ENCODE assay signal across 18 cellular contexts in genomic region chr22:41916745-41917358, GRCh38. TPM values are rescaled to one million over a fixed set of nuclear protein-coding genes. Genes with fewer than 3 reads are reported as not detected.
DNase-seq lines count a peak whose midpoint lies in the region; ATAC-seq, FAIRE-seq and TF ChIP-seq lines count a peak whose summit lies in the region.
"Had no signal": no experiment of that assay in that cellular context is flagged by ENCODE, and none has a peak within 500 bp of the region (broad histone marks: within the 10 kb centered on the region; RNA-seq: fewer than 3 reads in every experiment).

No MANE protein-coding gene starts in this region.

- intact Hi-C loops in OCI-LY7 (cut with micrococcal nuclease; ENCODE audit: unreplicated experiment) (loop anchor here (10.0 kb wide), 1 partner anchor 172 kb away; no protein-coding TSS in a partner anchor), endothelial cell of umbilical vein (cut with micrococcal nuclease) (no loop called here)

- H3K9me3 ChIP-seq in OCI-LY7 (ENCODE audit: low read length) (no peaks in the 10 kb centered on the region), endothelial cell of umbilical vein (replicated peaks; ENCODE audit: control insufficient read depth, insufficient read depth, low read length) (no peaks in the 10 kb centered on the region)
- H3K9me3 ChIP-seq: BLaER1, Caco-2, MG63 had no signal

- H3K27ac Mint-ChIP-seq in stimulated activated memory B cell treated with anti-CD40 and anti-IgM and Interleukin-4, amounts not matched to agents 10 μg/mL and 1 μg/mL and 100 μg/mL, for 72 hours: peak overlapping the region; percentile 96

- CTCF ChIA-PET in OCI-LY7 (lab: Charles Lee; ENCODE audit: unreplicated experiment): no interaction called here
- CTCF ChIA-PET in endothelial cell of umbilical vein (lab: Charles Lee): interaction anchor here (0.8 to 2.4 kb wide), 3 partner anchors 9 to 170 kb away, joined by 3 to 14 read pairs (median 4); partner anchors contain the start of gene TNFRSF13C

- DNase-seq in H7 (peak; percentile 53), OCI-LY7 (ENCODE audit: low spot score) (no peak), endothelial cell of umbilical vein (ENCODE audit: low read depth, low spot score) (no peak), RPMI8226 (no peak)
- DNase-seq: Caco-2; CD4-positive, alpha-beta memory T cell; DMS 273 treated with DMSO at 0.1 percent for 48 hours; MG63; NCI-H1694 treated with DMSO at 0.1 percent for 48 hours; NCI-H446 treated with DMSO at 0.1 percent for 48 hours had no signal

- BruUV-seq in OCI-LY7 (replicated peaks; lab: Mats Ljungman, UMichigan): TSS peak; percentile 52
- BruUV-seq in endothelial cell of umbilical vein (replicated peaks; lab: Mats Ljungman, UMichigan): no TSS peak

- H3K9me3 Mint-ChIP-seq in stimulated activated memory B cell treated with anti-CD40 and anti-IgM and Interleukin-4, amounts not matched to agents 10 μg/mL and 1 μg/mL and 100 μg/mL, for 72 hours: no peaks in the 10 kb centered on the region
- H3K9me3 Mint-ChIP-seq: CD4-positive, alpha-beta memory T cell had no signal

- H3K4me2 ChIP-seq in OCI-LY7 (ENCODE audit: low read length) (no peak overlapping the region), endothelial cell of umbilical vein (ENCODE audit: insufficient read depth, low read length) (no peak overlapping the region)

- no peaks in the 10 kb centered on the region for H3K9me1 ChIP-seq in endothelial cell of umbilical vein (replicated peaks; ENCODE audit: control insufficient read depth, extremely low read depth, insufficient read depth, low read length)

- no peak overlapping the region for H3K9ac ChIP-seq in endothelial cell of umbilical vein (replicated peaks; ENCODE audit: extremely low read depth, insufficient read depth, low read length)
- H3K9ac ChIP-seq: BLaER1 had no signal

- no peak overlapping the region for H3K27ac ChIP-seq in OCI-LY7 (ENCODE audit: low read depth, low read length, poor library complexity, severe bottlenecking)
- no peak overlapping the region for H3K27ac ChIP-seq in endothelial cell of umbilical vein (ENCODE audit: insufficient read depth, low read depth, low read length)
- H3K27ac ChIP-seq: BLaER1 had no signal

- peaks cover 63% of the 10 kb centered on the region for H3K27me3 ChIP-seq in H7 (ENCODE audit: control insufficient read depth, insufficient read depth, low read length)
- peaks cover 42 to 49% of the 10 kb centered on the region in 2 experiments for H3K27me3 ChIP-seq in endothelial cell of umbilical vein (ENCODE audit: control insufficient read depth in 2 of 2, insufficient read depth in 2 of 2, low read length in 2 of 2)

- H3K4me3 ChIP-seq in H7 (ENCODE audit: insufficient read depth, low read depth, low read length) (no peak overlapping the region), OCI-LY7 (ENCODE audit: low read depth, low read length, poor library complexity, severe bottlenecking) (no peak overlapping the region), endothelial cell of umbilical vein (replicated peaks in 1 of 3; ENCODE audit: insufficient read depth in 1 of 3, low read depth in 1 of 3, low read length in 3 of 3) (no peak overlapping the region)
- H3K4me3 ChIP-seq: BLaER1, MG63 had no signal

- H4K20me1 ChIP-seq in OCI-LY7 (ENCODE audit: insufficient read depth, low read length) (0 out of 2 replicates have a peak, but pooled peaks cover 6% of the 10 kb centered on the region), endothelial cell of umbilical vein (replicated peaks; ENCODE audit: control insufficient read depth, extremely low read depth, insufficient read depth, low read length) (no peaks in the 10 kb centered on the region)

- no peak overlapping the region for H3K4me3 Mint-ChIP-seq in stimulated activated memory B cell treated with anti-CD40 and anti-IgM and Interleukin-4, amounts not matched to agents 10 μg/mL and 1 μg/mL and 100 μg/mL, for 72 hours

- H3K4me1 Mint-ChIP-seq in stimulated activated memory B cell treated with anti-CD40 and anti-IgM and Interleukin-4, amounts not matched to agents 10 μg/mL and 1 μg/mL and 100 μg/mL, for 72 hours: peaks cover 80% of the 10 kb centered on the region

- TF ChIP-seq CTCF in OCI-LY7 (conservative IDR thresholded peaks at IDR 0.05; ENCODE audit: low read length) (no peak), endothelial cell of umbilical vein (IDR thresholded peaks at IDR 0.05; ENCODE audit: extremely low read depth in 1 of 2, insufficient read depth in 1 of 2, low read depth in 1 of 2, low read length in 2 of 2) (no peak)

- no peak for ATAC-seq in stimulated activated memory B cell treated with anti-CD40 and anti-IgM and Interleukin-4, amounts not matched to agents 10 μg/mL and 1 μg/mL and 100 μg/mL, for 72 hours
- ATAC-seq in GM21528 (IDR thresholded peaks at IDR 0.05; ENCODE audit: low FRiP score, unreplicated experiment): no peak
- ATAC-seq in GM21825 (IDR thresholded peaks at IDR 0.05; ENCODE audit: unreplicated experiment): no peak
- ATAC-seq: Panc1 had no signal

- H3K9me2 ChIP-seq in OCI-LY7 (ENCODE audit: insufficient read depth, low read length): no peaks in the 10 kb centered on the region

- peaks cover 54% of the 10 kb centered on the region for H3K4me1 ChIP-seq in OCI-LY7 (ENCODE audit: insufficient read depth, low read length, poor library complexity, severe bottlenecking)
- H3K4me1 ChIP-seq in endothelial cell of umbilical vein (ENCODE audit: control insufficient read depth, extremely low read depth, insufficient read depth, low read length): peaks cover 11% of the 10 kb centered on the region
- H3K4me1 ChIP-seq: Caco-2 had no signal

- H3K27me3 Mint-ChIP-seq in stimulated activated memory B cell treated with anti-CD40 and anti-IgM and Interleukin-4, amounts not matched to agents 10 μg/mL and 1 μg/mL and 100 μg/mL, for 72 hours: peaks cover 13% of the 10 kb centered on the region

- FAIRE-seq in endothelial cell of umbilical vein (lab: Jason Lieb, UNC): peak; percentile 70
- FAIRE-seq: H1 had no signal

- dilution Hi-C loops in endothelial cell of umbilical vein (cut with MboI; ENCODE audit: extremely low pct_ligation_motif_present, low sequenced_read_pairs): no loop called here

- no peak for TF ChIP-seq POLR2A in endothelial cell of umbilical vein (IDR thresholded peaks at IDR 0.05; ENCODE audit: low read depth, low read length)

- H3K36me3 Mint-ChIP-seq in stimulated activated memory B cell treated with anti-CD40 and anti-IgM and Interleukin-4, amounts not matched to agents 10 μg/mL and 1 μg/mL and 100 μg/mL, for 72 hours: peaks cover 20% of the 10 kb centered on the region
- H3K36me3 Mint-ChIP-seq: CD4-positive, alpha-beta memory T cell had no signal

- H3K36me3 ChIP-seq in H7 (replicated peaks; ENCODE audit: control insufficient read depth, insufficient read depth, low read length) (no peaks in the 10 kb centered on the region), OCI-LY7 (ENCODE audit: insufficient read depth, low read length) (no peaks in the 10 kb centered on the region), endothelial cell of umbilical vein (ENCODE audit: control insufficient read depth in 2 of 2, extremely low read depth in 1 of 2, insufficient read depth in 2 of 2, low read length in 2 of 2) (no peaks in the 10 kb centered on the region)
- H3K36me3 ChIP-seq: BLaER1, MG63 had no signal

- H3K79me2 ChIP-seq in OCI-LY7 (ENCODE audit: insufficient read depth, low read depth, low read length): no peaks in the 10 kb centered on the region
- no peaks in the 10 kb centered on the region for H3K79me2 ChIP-seq in endothelial cell of umbilical vein (ENCODE audit: control insufficient read depth, insufficient read depth, low read length)

- H2AFZ ChIP-seq in OCI-LY7 (ENCODE audit: low read length): no peak overlapping the region
- no peak overlapping the region for H2AFZ ChIP-seq in endothelial cell of umbilical vein (ENCODE audit: low read depth, low read length)

- POLR2A ChIA-PET in OCI-LY7 (lab: Charles Lee): interaction anchor here (0.6 to 0.7 kb wide), 4 partner anchors 17 to 1259 kb away, joined by 3 to 8 read pairs (median 4); no protein-coding TSS in a partner anchor
- POLR2A ChIA-PET in endothelial cell of umbilical vein (lab: Charles Lee): no interaction called here

RNA-seq across cellular contexts. Expression of gene SHISA8, which starts 2.0 kb away (rescaled TPM):
- 3.2 TPM in 2 replicates for total RNA-seq in H7 (2014; rRNA removed; shearing (Covaris generic))
- not detected in 2 replicates for total RNA-seq in OCI-LY7 (2014; rRNA removed; shearing (Covaris generic))
- total RNA-seq in OCI-LY7 (2022) (0.61 and 0.74 TPM in 2 replicates), endothelial cell of umbilical vein (not detected in 2 replicates)
- not detected in 2 replicates for polyA plus RNA-seq in endothelial cell of umbilical vein
- polyA plus RNA-seq in endothelial cell of umbilical vein (2011; cell fraction: cytosol; rRNA removed): not detected in 2 replicates
- polyA plus RNA-seq in endothelial cell of umbilical vein (2011; cell fraction: nucleus; rRNA removed): not detected in 2 replicates
- polyA plus RNA-seq in endothelial cell of umbilical vein (2012): not detected in 2 replicates
- not detected in 2 replicates for polyA minus RNA-seq in endothelial cell of umbilical vein
- not detected for polyA minus RNA-seq in endothelial cell of umbilical vein (2011; cell fraction: cytosol; rRNA and poly(A)+ RNA removed)
- polyA minus RNA-seq in endothelial cell of umbilical vein (2011; cell fraction: nucleus; rRNA and poly(A)+ RNA removed): not detected in 2 replicates
- total RNA-seq: CD4-positive, alpha-beta memory T cell; LHCN-M2; SK-MEL-5 had no signal
- polyA plus RNA-seq: CD4-positive, alpha-beta memory T cell had no signal

RNA-seq across cellular contexts. Expression of gene TNFRSF13C, which starts 9.8 kb away (rescaled TPM):
- total RNA-seq in H7 (2014; rRNA removed; shearing (Covaris generic)): 1.1 and 1.2 TPM in 2 replicates
- 10.9 and 21.3 TPM in 2 replicates for total RNA-seq in OCI-LY7 (2014; rRNA removed; shearing (Covaris generic))
- 65.0 and 67.8 TPM in 2 replicates for total RNA-seq in OCI-LY7 (2022)
- total RNA-seq in endothelial cell of umbilical vein: 0.51 and 0.81 TPM in 2 replicates
- polyA plus RNA-seq in endothelial cell of umbilical vein: 0.19 and 0.27 TPM in 2 replicates
- 0.08 and 0.11 TPM in 2 replicates for polyA plus RNA-seq in endothelial cell of umbilical vein (2011; cell fraction: cytosol; rRNA removed)
- polyA plus RNA-seq in endothelial cell of umbilical vein (2011; cell fraction: nucleus; rRNA removed): 1.2 and 1.3 TPM in 2 replicates
- polyA plus RNA-seq in endothelial cell of umbilical vein (2012): 0.08 TPM in 1 of 2 replicates, not detected in the other
- 0.17 and 0.34 TPM in 2 replicates for polyA minus RNA-seq in endothelial cell of umbilical vein
- polyA minus RNA-seq in endothelial cell of umbilical vein (2011; cell fraction: cytosol; rRNA and poly(A)+ RNA removed): not detected
- 0.29 and 0.38 TPM in 2 replicates for polyA minus RNA-seq in endothelial cell of umbilical vein (2011; cell fraction: nucleus; rRNA and poly(A)+ RNA removed)

RNA-seq across cellular contexts. Expression of gene CENPM, which starts 30.1 kb away (rescaled TPM):
- 56.7 and 66.3 TPM in 2 replicates for total RNA-seq in H7 (2014; rRNA removed; shearing (Covaris generic))
- 347 and 354 TPM in 2 replicates for total RNA-seq in OCI-LY7 (2014; rRNA removed; shearing (Covaris generic))
- 189 and 217 TPM in 2 replicates for total RNA-seq in OCI-LY7 (2022)
- total RNA-seq in endothelial cell of umbilical vein: 30.4 and 34.5 TPM in 2 replicates
- 37.4 and 51.0 TPM in 2 replicates for polyA plus RNA-seq in endothelial cell of umbilical vein
- 38.9 and 40.2 TPM in 2 replicates for polyA plus RNA-seq in endothelial cell of umbilical vein (2011; cell fraction: cytosol; rRNA removed)
- polyA plus RNA-seq in endothelial cell of umbilical vein (2011; cell fraction: nucleus; rRNA removed): 38.4 and 38.5 TPM in 2 replicates
- polyA plus RNA-seq in endothelial cell of umbilical vein (2012): 9.5 and 17.5 TPM in 2 replicates
- 24.9 and 25.2 TPM in 2 replicates for polyA minus RNA-seq in endothelial cell of umbilical vein
- 45.4 TPM for polyA minus RNA-seq in endothelial cell of umbilical vein (2011; cell fraction: cytosol; rRNA and poly(A)+ RNA removed)
- polyA minus RNA-seq in endothelial cell of umbilical vein (2011; cell fraction: nucleus; rRNA and poly(A)+ RNA removed): 16.9 and 20.1 TPM in 2 replicates

RNA-seq across cellular contexts. Expression of gene SEPTIN3, which starts 52.4 kb away (rescaled TPM):
- 8.1 and 11.0 TPM in 2 replicates for total RNA-seq in H7 (2014; rRNA removed; shearing (Covaris generic))
- 0.46 and 1.1 TPM in 2 replicates for total RNA-seq in OCI-LY7 (2014; rRNA removed; shearing (Covaris generic))
- total RNA-seq in OCI-LY7 (2022): 1.9 and 2.1 TPM in 2 replicates
- total RNA-seq in endothelial cell of umbilical vein: 0.18 TPM in 1 of 2 replicates, not detected in the other
- 0.05 and 0.08 TPM in 2 replicates for polyA plus RNA-seq in endothelial cell of umbilical vein
- 0.05 and 0.11 TPM in 2 replicates for polyA plus RNA-seq in endothelial cell of umbilical vein (2011; cell fraction: cytosol; rRNA removed)
- polyA plus RNA-seq in endothelial cell of umbilical vein (2011; cell fraction: nucleus; rRNA removed): 0.05 and 0.11 TPM in 2 replicates
- 0.19 and 0.57 TPM in 2 replicates for polyA plus RNA-seq in endothelial cell of umbilical vein (2012)
- polyA minus RNA-seq in endothelial cell of umbilical vein: 0.19 TPM in 1 of 2 replicates, not detected in the other
- 0.41 TPM for polyA minus RNA-seq in endothelial cell of umbilical vein (2011; cell fraction: cytosol; rRNA and poly(A)+ RNA removed)
- 0.10 TPM in 1 of 2 replicates, not detected in the other for polyA minus RNA-seq in endothelial cell of umbilical vein (2011; cell fraction: nucleus; rRNA and poly(A)+ RNA removed)
- total RNA-seq: LHCN-M2 had no signal
- polyA plus RNA-seq: CD4-positive, alpha-beta memory T cell had no signal
